In genomic region chr6:32968770-32969684, GRCh38 we compare ENCODE assay signal across 8 cellular contexts. TPM values are rescaled to one million over a fixed set of nuclear protein-coding genes. Genes with fewer than 3 reads are reported as not detected.
A peak's percentile ranks its signal among the peaks of the same experiment; 100 is the strongest.
DNase-seq lines count a peak whose midpoint lies in the region; ATAC-seq, FAIRE-seq and TF ChIP-seq lines count a peak whose summit lies in the region.

No MANE protein-coding gene starts in this region.

- peaks cover 23% of the 10 kb centered on the region for H3K4me1 ChIP-seq in endothelial cell of umbilical vein (ENCODE audit: control insufficient read depth, extremely low read depth, insufficient read depth, low read length)

- no peaks in the 10 kb centered on the region for H3K9me1 ChIP-seq in endothelial cell of umbilical vein (replicated peaks; ENCODE audit: control insufficient read depth, extremely low read depth, insufficient read depth, low read length)

- peak; percentile 63 for TF ChIP-seq POLR2A in endothelial cell of umbilical vein (IDR thresholded peaks at IDR 0.05; ENCODE audit: low read depth, low read length)

- peak overlapping the region; percentile 81 for H3K27ac ChIP-seq in endothelial cell of umbilical vein (ENCODE audit: insufficient read depth, low read depth, low read length)

- H3K36me3 ChIP-seq in endothelial cell of umbilical vein (ENCODE audit: control insufficient read depth in 2 of 2, extremely low read depth in 1 of 2, insufficient read depth in 2 of 2, low read length in 2 of 2), result peaks cover 4% of the 10 kb centered on the region in 2 experiments

- peak overlapping the region; percentile 71 for H2AFZ ChIP-seq in endothelial cell of umbilical vein (ENCODE audit: low read depth, low read length)

- no peaks in the 10 kb centered on the region for H3K9me3 ChIP-seq in endothelial cell of umbilical vein (replicated peaks; ENCODE audit: control insufficient read depth, insufficient read depth, low read length)

- FAIRE-seq in endothelial cell of umbilical vein (lab: Jason Lieb, UNC) (no peak), D721Med (lab: Jason Lieb, UNC) (no peak)

- TF ChIP-seq CTCF in GM12872 (IDR thresholded peaks at IDR 0.05; ENCODE audit: insufficient read depth, low read depth, low read length), result peak; percentile 23; the same call in 1 of the 3 replicates
- peak in 1 of 2 donors; percentile 15 for TF ChIP-seq CTCF in endothelial cell of umbilical vein (IDR thresholded peaks at IDR 0.05; ENCODE audit: extremely low read depth in 1 of 2, insufficient read depth in 1 of 2, low read depth in 1 of 2, low read length in 2 of 2)
- TF ChIP-seq CTCF in D721Med (IDR thresholded peaks at IDR 0.05; ENCODE audit: insufficient read depth, missing control alignments), result no peak

- no peaks in the 10 kb centered on the region for H4K20me1 ChIP-seq in endothelial cell of umbilical vein (replicated peaks; ENCODE audit: control insufficient read depth, extremely low read depth, insufficient read depth, low read length)

- H3K9ac ChIP-seq in endothelial cell of umbilical vein (replicated peaks; ENCODE audit: extremely low read depth, insufficient read depth, low read length), result peak overlapping the region; percentile 88

- dilution Hi-C loops in endothelial cell of umbilical vein (cut with MboI; ENCODE audit: extremely low pct_ligation_motif_present, low sequenced_read_pairs), result no loop called here

- peak overlapping the region; percentile 47 to 76 (median 70) for H3K4me3 ChIP-seq in endothelial cell of umbilical vein (replicated peaks in 1 of 3; ENCODE audit: insufficient read depth in 1 of 3, low read depth in 1 of 3, low read length in 3 of 3)

- CTCF ChIA-PET in endothelial cell of umbilical vein (lab: Charles Lee), result interaction anchor here (1.2 to 13.7 kb wide), 6 partner anchors 15 to 279 kb away, joined by 5 to 187 read pairs (median 34); partner anchors contain the start of gene HLA-DMA

- peak; percentile 68 for DNase-seq in NOMO-1 treated with DMSO at 0.1 percent for 48 hours (lab: John Stamatoyannopoulos, UW; ENCODE audit: unreplicated experiment)
- peak; percentile 27 for DNase-seq in activated T-cell treated with anti-CD3 and anti-CD28 coated beads for 1 hour (ENCODE audit: low read depth)
- DNase-seq in endothelial cell of umbilical vein (ENCODE audit: low read depth, low spot score), result peak; percentile 71
- DNase-seq in midbrain (lab: John Stamatoyannopoulos, UW), result peak; percentile 95
- DNase-seq in stimulated activated CD8-positive, alpha-beta memory T cell treated with anti-CD3 and anti-CD28 coated beads, Interleukin-7, amount 100 ng/mL, for 24 hours (ENCODE audit: low read depth), result peak; percentile 48
- DNase-seq in D721Med (ENCODE audit: insufficient read length, low spot score), result no peak

- POLR2A ChIA-PET in endothelial cell of umbilical vein (lab: Charles Lee), result interaction anchor here (0.6 to 3.8 kb wide), 7 partner anchors 15 to 286 kb away, joined by 3 to 58 read pairs (median 4); partner anchors contain the start of gene HLA-DMA

- no TSS peak for BruUV-seq in endothelial cell of umbilical vein (replicated peaks; lab: Mats Ljungman, UMichigan)

- H3K79me2 ChIP-seq in endothelial cell of umbilical vein (ENCODE audit: control insufficient read depth, insufficient read depth, low read length), result peaks cover 27% of the 10 kb centered on the region

- H3K4me2 ChIP-seq in endothelial cell of umbilical vein (ENCODE audit: insufficient read depth, low read length), result peak overlapping the region; percentile 95

- intact Hi-C loops in endothelial cell of umbilical vein (cut with micrococcal nuclease), result loop anchor here (1.0 kb wide), 1 partner anchor 774 kb away; no protein-coding TSS in a partner anchor

- H3K27me3 ChIP-seq in endothelial cell of umbilical vein (ENCODE audit: control insufficient read depth in 2 of 2, insufficient read depth in 2 of 2, low read length in 2 of 2), result no peaks in the 10 kb centered on the region

- peak; percentile 1 for ATAC-seq in HG03354 (IDR thresholded peaks at IDR 0.05; ENCODE audit: poor library complexity, severe bottlenecking, unreplicated experiment)

TF ChIP-seq in endothelial cell of umbilical vein, 7 proteins besides CTCF, POLR2A, EP300 and RAD21:
- TF ChIP-seq MAX (IDR thresholded peaks at IDR 0.05; ENCODE audit: insufficient read depth, insufficient read length), result peak; percentile 73
- peak; percentile 62 for TF ChIP-seq MYC (IDR thresholded peaks at IDR 0.05; ENCODE audit: low read depth, low read length)
- TF ChIP-seq POLR2AphosphoS5 (IDR thresholded peaks at IDR 0.05; ENCODE audit: insufficient read depth, low read depth, low read length), result no peak

RNA-seq across cellular contexts. Expression of gene BRD2, which starts 0.6 kb away (rescaled TPM):
- 187 and 197 TPM in 2 replicates for total RNA-seq in endothelial cell of umbilical vein
- 114 and 131 TPM in 2 replicates for polyA plus RNA-seq in endothelial cell of umbilical vein
- polyA plus RNA-seq in endothelial cell of umbilical vein (2011; cell fraction: cytosol; rRNA removed), result 127 and 138 TPM in 2 replicates
- 486 and 501 TPM in 2 replicates for polyA plus RNA-seq in endothelial cell of umbilical vein (2011; cell fraction: nucleus; rRNA removed)
- polyA plus RNA-seq in endothelial cell of umbilical vein (2012), result 101 and 133 TPM in 2 replicates
- 110 and 118 TPM in 2 replicates for polyA minus RNA-seq in endothelial cell of umbilical vein
- polyA minus RNA-seq in endothelial cell of umbilical vein (2011; cell fraction: cytosol; rRNA and poly(A)+ RNA removed), result 64.9 TPM
- 159 and 195 TPM in 2 replicates for polyA minus RNA-seq in endothelial cell of umbilical vein (2011; cell fraction: nucleus; rRNA and poly(A)+ RNA removed)

RNA-seq across cellular contexts. Expression of gene HLA-DMA, which starts 16.1 kb away (rescaled TPM):
- total RNA-seq in endothelial cell of umbilical vein, result 0.53 and 1.2 TPM in 2 replicates
- polyA plus RNA-seq in endothelial cell of umbilical vein, result 7.7 and 10.9 TPM in 2 replicates
- polyA plus RNA-seq in endothelial cell of umbilical vein (2011; cell fraction: cytosol; rRNA removed), result 3.0 and 3.7 TPM in 2 replicates
- polyA plus RNA-seq in endothelial cell of umbilical vein (2011; cell fraction: nucleus; rRNA removed), result 11.6 and 14.0 TPM in 2 replicates
- 0.84 and 1.6 TPM in 2 replicates for polyA plus RNA-seq in endothelial cell of umbilical vein (2012)
- 5.4 and 5.5 TPM in 2 replicates for polyA minus RNA-seq in endothelial cell of umbilical vein
- polyA minus RNA-seq in endothelial cell of umbilical vein (2011; cell fraction: cytosol; rRNA and poly(A)+ RNA removed), result 1.2 TPM
- 3.9 and 4.0 TPM in 2 replicates for polyA minus RNA-seq in endothelial cell of umbilical vein (2011; cell fraction: nucleus; rRNA and poly(A)+ RNA removed)

RNA-seq across cellular contexts. Expression of gene HLA-DMB, which starts 28.2 kb away (rescaled TPM):
- total RNA-seq in endothelial cell of umbilical vein, result 0.39 TPM in 1 of 2 replicates, not detected in the other
- 0.75 and 1.1 TPM in 2 replicates for polyA plus RNA-seq in endothelial cell of umbilical vein
- polyA plus RNA-seq in endothelial cell of umbilical vein (2011; cell fraction: cytosol; rRNA removed), result 0.71 and 0.87 TPM in 2 replicates
- 1.2 and 1.3 TPM in 2 replicates for polyA plus RNA-seq in endothelial cell of umbilical vein (2011; cell fraction: nucleus; rRNA removed)
- 0.16 and 0.27 TPM in 2 replicates for polyA plus RNA-seq in endothelial cell of umbilical vein (2012)
- 0.34 and 0.45 TPM in 2 replicates for polyA minus RNA-seq in endothelial cell of umbilical vein
- not detected for polyA minus RNA-seq in endothelial cell of umbilical vein (2011; cell fraction: cytosol; rRNA and poly(A)+ RNA removed)
- 0.72 TPM in 1 of 2 replicates, not detected in the other for polyA minus RNA-seq in endothelial cell of umbilical vein (2011; cell fraction: nucleus; rRNA and poly(A)+ RNA removed)

RNA-seq across cellular contexts. Expression of gene HLA-DOA, which starts 40.4 kb away (rescaled TPM):
- total RNA-seq in endothelial cell of umbilical vein, result not detected in 2 replicates
- not detected in 2 replicates for polyA plus RNA-seq in endothelial cell of umbilical vein
- polyA plus RNA-seq in endothelial cell of umbilical vein (2011; cell fraction: cytosol; rRNA removed), result 0.01 TPM in 1 of 2 replicates, not detected in the other
- polyA plus RNA-seq in endothelial cell of umbilical vein (2011; cell fraction: nucleus; rRNA removed), result not detected in 2 replicates
- polyA plus RNA-seq in endothelial cell of umbilical vein (2012), result 0.04 TPM in 1 of 2 replicates, not detected in the other
- not detected in 2 replicates for polyA minus RNA-seq in endothelial cell of umbilical vein
- polyA minus RNA-seq in endothelial cell of umbilical vein (2011; cell fraction: cytosol; rRNA and poly(A)+ RNA removed), result not detected
- polyA minus RNA-seq in endothelial cell of umbilical vein (2011; cell fraction: nucleus; rRNA and poly(A)+ RNA removed), result not detected in 2 replicates
